ENCODE assay signal across 33 cellular contexts in genomic region chr17:74475189-74475588, GRCh38. TPM values are rescaled to one million over a fixed set of nuclear protein-coding genes. Genes with fewer than 3 reads are reported as not detected.
"Had no signal": no experiment of that assay in that cellular context is flagged by ENCODE, and none has a peak within 500 bp of the region (broad histone marks: within the 10 kb centered on the region; RNA-seq: fewer than 3 reads in every experiment).

No MANE protein-coding gene starts in this region.

- FAIRE-seq: bronchial epithelial cell had no signal

- H3K36me3 Mint-ChIP-seq: brain had no signal

- H3K4me3 Mint-ChIP-seq: activated B cell treated with CpG ODN at 0.5 μM for 24 hours; activated CD4-positive, alpha-beta memory T cell treated with anti-CD3 and anti-CD28 coated beads, Interleukin-2, amount 10 ng/mL, durations not matched to agents 7 days and 5 days; activated CD8-positive, alpha-beta memory T cell treated with anti-CD3 and anti-CD28 coated beads, Interleukin-2, amount 10 ng/mL, durations not matched to agents 7 days and 5 days; activated naive CD4-positive, alpha-beta T cell treated with anti-CD3 and anti-CD28 coated beads, Interleukin-2, amount 10 ng/mL, durations not matched to agents 7 days and 5 days; activated naive CD8-positive, alpha-beta T cell; activated naive CD8-positive, alpha-beta T cell treated with anti-CD3 and anti-CD28 coated beads, Interleukin-2, amount 50 U/mL, for 24 hours; brain had no signal

- DNase-seq: activated B cell treated with CpG ODN at 0.5 μM for 24 hours; activated CD4-positive, alpha-beta memory T cell treated with anti-CD3 and anti-CD28 coated beads, Interleukin-2, amount 10 ng/mL, durations not matched to agents 7 days and 5 days; activated CD4-positive, alpha-beta T cell treated with anti-CD3 and anti-CD28 coated beads for 4 hours; activated CD4-positive, CD25-positive, alpha-beta regulatory T cell treated with anti-CD3 and anti-CD28 coated beads, Interleukin-2, amount 50 U/mL, for 72 hours; activated CD8-positive, alpha-beta memory T cell treated with anti-CD3 and anti-CD28 coated beads for 24 hours; activated CD8-positive, alpha-beta memory T cell treated with anti-CD3 and anti-CD28 coated beads, Interleukin-2, amount 10 ng/mL, durations not matched to agents 7 days and 5 days; activated CD8-positive, alpha-beta memory T cell treated with anti-CD3 and anti-CD28 coated beads, Interleukin-2, amount 50 U/mL, for 48 hours; activated effector memory CD4-positive, alpha-beta T cell treated with Interleukin-2 at 50 U/mL for 16 hours; activated naive CD4-positive, alpha-beta T cell treated with anti-CD3 and anti-CD28 coated beads, Interleukin-2, amount 10 ng/mL, durations not matched to agents 7 days and 5 days; activated naive CD8-positive, alpha-beta T cell treated with anti-CD3 and anti-CD28 coated beads, Interleukin-2, amount 50 U/mL, for 24 hours; activated T-cell treated with anti-CD3 and anti-CD28 coated beads, Interleukin-2, amount 50 U/mL, for 48 hours; anterior cingulate cortex; caudate nucleus; Karpas-422; NCI-H1105; NCI-H1417 treated with DMSO at 0.1 percent for 48 hours; NCI-H187 treated with DMSO at 0.1 percent for 48 hours; NCI-H2081; NCI-H2171 treated with DMSO at 0.1 percent for 48 hours; NCI-H226; NCI-H524 treated with DMSO at 0.1 percent for 48 hours; OCI-M1; Right ventricle myocardium superior; SW 1271; T-helper 2 cell; T-helper 9 cell had no signal

- ATAC-seq: activated CD8-positive, alpha-beta memory T cell treated with anti-CD3 and anti-CD28 coated beads, Interleukin-2, amount 10 ng/mL, durations not matched to agents 7 days and 5 days; activated naive CD8-positive, alpha-beta T cell treated with anti-CD3 and anti-CD28 coated beads, Interleukin-2, amount 50 U/mL, for 24 hours had no signal

- H3K27ac Mint-ChIP-seq: activated B cell treated with CpG ODN at 0.5 μM for 24 hours; activated CD4-positive, alpha-beta memory T cell treated with anti-CD3 and anti-CD28 coated beads, Interleukin-2, amount 10 ng/mL, durations not matched to agents 7 days and 5 days; activated CD8-positive, alpha-beta memory T cell treated with anti-CD3 and anti-CD28 coated beads, Interleukin-2, amount 10 ng/mL, durations not matched to agents 7 days and 5 days; activated naive CD4-positive, alpha-beta T cell treated with anti-CD3 and anti-CD28 coated beads, Interleukin-2, amount 10 ng/mL, durations not matched to agents 7 days and 5 days; activated naive CD8-positive, alpha-beta T cell; activated naive CD8-positive, alpha-beta T cell treated with anti-CD3 and anti-CD28 coated beads, Interleukin-2, amount 50 U/mL, for 24 hours; brain had no signal

- H3K27me3 Mint-ChIP-seq: activated CD4-positive, alpha-beta memory T cell treated with anti-CD3 and anti-CD28 coated beads, Interleukin-2, amount 10 ng/mL, durations not matched to agents 7 days and 5 days; activated naive CD8-positive, alpha-beta T cell; activated naive CD8-positive, alpha-beta T cell treated with anti-CD3 and anti-CD28 coated beads, Interleukin-2, amount 50 U/mL, for 24 hours had no signal

- H3K27ac ChIP-seq: VCaP had no signal

- H3K4me1 Mint-ChIP-seq: brain had no signal

RNA-seq across cellular contexts. Expression of gene CD300A, which starts 8.8 kb away (rescaled TPM):
- total RNA-seq: bronchial epithelial cell, MCF 10A, NCI-H460 had no signal

RNA-seq across cellular contexts. Expression of gene GPRC5C, which starts 43.3 kb away (rescaled TPM):
- total RNA-seq: activated CD8-positive, alpha-beta memory T cell treated with anti-CD3 and anti-CD28 coated beads, Interleukin-2, amount 10 ng/mL, durations not matched to agents 7 days and 5 days had no signal

RNA-seq across cellular contexts. Expression of gene CD300LB, which starts 56.1 kb away (rescaled TPM):
- total RNA-seq: activated B cell treated with CpG ODN at 0.5 μM for 24 hours; activated CD4-positive, alpha-beta memory T cell treated with anti-CD3 and anti-CD28 coated beads, Interleukin-2, amount 10 ng/mL, durations not matched to agents 7 days and 5 days; activated CD8-positive, alpha-beta memory T cell treated with anti-CD3 and anti-CD28 coated beads, Interleukin-2, amount 10 ng/mL, durations not matched to agents 7 days and 5 days; bronchial epithelial cell; cerebellum; MCF 10A; NCI-H460 had no signal
